Comparison of ENCODE assay signal across 1 cellular context in genomic region chr22:43921361-43921760, GRCh38.
TF ChIP-seq lines count a peak whose summit lies in the region.

No MANE protein-coding gene starts in this region.

TF ChIP-seq in HepG2, 621 proteins besides CTCF, POLR2A, EP300 and RAD21:
- TF ChIP-seq ATF3 (CRISPR knock-in tag; IDR thresholded peaks at IDR 0.05) = 0 out of 2 replicates have a peak, but pooled peaks have one; percentile 45
- TF ChIP-seq ZFY (CRISPR knock-in tag; IDR thresholded peaks at IDR 0.05) = no peak
- TF ChIP-seq SALL1 (CRISPR knock-in tag; IDR thresholded peaks at IDR 0.05) = 0 out of 2 replicates have a peak, but pooled peaks have one; percentile 4
- TF ChIP-seq MZF1 (CRISPR knock-in tag; IDR thresholded peaks at IDR 0.05; ENCODE audit: borderline replicate concordance) = no peak
- TF ChIP-seq ZNF609 (CRISPR knock-in tag; IDR thresholded peaks at IDR 0.05; ENCODE audit: borderline replicate concordance) = 0 out of 2 replicates have a peak, but pooled peaks have one; percentile 19
- TF ChIP-seq SAP130 (CRISPR knock-in tag; IDR thresholded peaks at IDR 0.05; ENCODE audit: low read depth) = peak; percentile 25; the same call in 1 of the 2 replicates
- TF ChIP-seq ZNF556 (CRISPR knock-in tag; IDR thresholded peaks at IDR 0.05; ENCODE audit: borderline replicate concordance) = 0 out of 2 replicates have a peak, but pooled peaks have one; percentile 22
- no peak for TF ChIP-seq HNF1A (IDR thresholded peaks at IDR 0.05; ENCODE audit: low read depth)
- 0 out of 2 replicates have a peak, but pooled peaks have one; percentile 27 for TF ChIP-seq HNF1A (CRISPR knock-in tag; IDR thresholded peaks at IDR 0.05; ENCODE audit: borderline replicate concordance)
- peak; percentile 90 for TF ChIP-seq FOSL2 (CRISPR knock-in tag; IDR thresholded peaks at IDR 0.05)
